1 cellular context compared by ENCODE assay signal in genomic region chr17:72617557-72617956, GRCh38.
TF ChIP-seq lines count a peak whose summit lies in the region.

No MANE protein-coding gene starts in this region.

TF ChIP-seq in HepG2, 621 proteins besides CTCF, POLR2A, EP300 and RAD21 (continued from another document):
- TF ChIP-seq ARID4A (CRISPR knock-in tag; IDR thresholded peaks at IDR 0.05; ENCODE audit: borderline replicate concordance) = no peak
- no peak for TF ChIP-seq TAF1 (CRISPR knock-in tag; IDR thresholded peaks at IDR 0.05)
- TF ChIP-seq SPEN (CRISPR knock-in tag; IDR thresholded peaks at IDR 0.05; ENCODE audit: low read depth) = no peak
- no peak for TF ChIP-seq MTA1 (CRISPR knock-in tag; IDR thresholded peaks at IDR 0.05; ENCODE audit: borderline replicate concordance)
- no peak for TF ChIP-seq ZNF44 (CRISPR knock-in tag; IDR thresholded peaks at IDR 0.05)
- no peak for TF ChIP-seq TOPORS (CRISPR knock-in tag; IDR thresholded peaks at IDR 0.05)
- TF ChIP-seq ZMYM3 (CRISPR knock-in tag; IDR thresholded peaks at IDR 0.05) = peak; percentile 85
- no peak for TF ChIP-seq BATF2 (CRISPR knock-in tag; IDR thresholded peaks at IDR 0.05)
- TF ChIP-seq FOXP1 (IDR thresholded peaks at IDR 0.05) = no peak
- no peak for TF ChIP-seq FOXP1 (CRISPR knock-in tag; IDR thresholded peaks at IDR 0.05)
